ENCODE assay signal across 8 cellular contexts in the genomic region with DNA sequence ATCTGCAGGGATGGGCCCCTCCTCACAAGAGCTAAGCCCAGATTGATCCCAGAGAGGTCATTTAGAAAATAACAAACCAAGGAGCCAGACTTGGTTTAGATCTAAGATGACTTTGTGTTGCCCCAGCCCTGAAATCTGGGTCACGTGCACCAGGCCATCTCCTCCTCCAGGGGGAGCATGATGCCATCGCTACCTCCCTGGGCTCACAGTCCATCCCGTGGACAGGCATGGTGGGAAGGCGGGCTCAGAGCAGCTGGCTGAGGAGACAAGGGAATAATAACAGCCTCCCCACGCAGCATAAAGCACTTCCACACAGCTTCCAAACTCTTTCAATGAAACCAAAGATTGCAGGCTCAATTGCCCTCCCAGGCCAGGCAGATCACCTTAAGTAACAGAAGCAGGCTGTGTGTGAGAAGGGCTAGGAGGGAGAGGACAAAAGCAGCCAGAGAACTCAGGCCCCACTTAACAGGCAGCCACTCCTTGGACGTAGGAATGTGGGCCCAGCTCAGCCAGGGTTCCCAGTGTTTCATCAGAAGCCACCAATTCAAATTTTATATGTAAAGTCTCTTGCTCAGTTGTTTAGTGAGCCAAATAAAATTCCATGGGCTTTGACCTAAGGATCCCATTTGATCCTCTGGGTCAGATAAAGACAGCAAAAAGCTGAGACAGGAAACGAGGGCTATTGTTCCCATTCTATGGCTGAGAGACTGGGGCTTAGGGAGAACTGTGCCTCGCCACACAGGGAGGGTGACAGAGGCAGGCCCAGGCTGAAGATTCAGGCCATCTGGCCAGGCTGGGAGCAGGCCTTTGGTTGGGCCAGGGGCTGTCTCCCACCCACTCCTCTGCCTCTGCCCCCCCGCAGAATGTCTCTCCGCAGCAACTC.
A peak's percentile ranks its signal among the peaks of the same experiment; 100 is the strongest.
DNase-seq lines count a peak whose midpoint lies in the region; ATAC-seq, FAIRE-seq and TF ChIP-seq lines count a peak whose summit lies in the region.

No MANE protein-coding gene starts in this region.

- H3K27ac ChIP-seq in A549, result peak overlapping the region in 1 of 2 experiments; percentile 40; a peak in 1 of 6 replicates
- no peak overlapping the region for H3K27ac ChIP-seq in HepG2 (ENCODE audit: extremely low read length, insufficient read depth, low read length)
- no peak overlapping the region for H3K27ac ChIP-seq in uterus

- peak; percentile 52 to 96 for DNase-seq in A549 (ENCODE audit: low read depth in 1 of 2, low spot score in 1 of 2)
- DNase-seq in ELR (ENCODE audit: low read depth), result peak; percentile 66
- peak; percentile 74 for DNase-seq in NCI-H2171 treated with DMSO at 0.1 percent for 48 hours (lab: John Stamatoyannopoulos, UW)
- DNase-seq in cardiac fibroblast (ENCODE audit: low read depth in 2 of 2), result peak; percentile 54 to 65
- peak; percentile 50 for DNase-seq in HepG2 (ENCODE audit: low spot score)
- DNase-seq in uterus, result peak; percentile 47 to 49
- no peak for DNase-seq in amniotic stem cell (lab: John Stamatoyannopoulos, UW)
- DNase-seq in NOMO-1 treated with DMSO at 0.1 percent for 48 hours (lab: John Stamatoyannopoulos, UW; ENCODE audit: unreplicated experiment), result no peak

- no peak overlapping the region for H3K4me3 ChIP-seq in A549
- H3K4me3 ChIP-seq in cardiac fibroblast (replicated peaks in 1 of 2; ENCODE audit: low read depth in 2 of 2, low read length in 2 of 2), result no peak overlapping the region
- H3K4me3 ChIP-seq in HepG2 (replicated peaks in 1 of 3; ENCODE audit: insufficient read depth in 1 of 3, low read depth in 2 of 3, low read length in 3 of 3), result no peak overlapping the region
- no peak overlapping the region for H3K4me3 ChIP-seq in uterus

- peaks cover 0 to 5% of the 10 kb centered on the region in 2 experiments; a peak in 2 of 5 replicates for H3K27me3 ChIP-seq in HepG2 (ENCODE audit: control insufficient read depth in 1 of 2, insufficient read depth in 2 of 2, low read length in 2 of 2)
- no peaks in the 10 kb centered on the region for H3K27me3 ChIP-seq in uterus

- intact Hi-C loops in HepG2 (cut with micrococcal nuclease; ENCODE audit: unreplicated experiment) (loop anchor here (1.0 kb wide), 1 partner anchor 12 kb away; no protein-coding TSS in a partner anchor), uterus (cut with DNase I; ENCODE audit: low total_unique reads) (no loop called here)

- H3K9ac ChIP-seq in HepG2 (ENCODE audit: insufficient read depth, low read depth, low read length), result no peak overlapping the region

- no peaks in the 10 kb centered on the region for H4K20me1 ChIP-seq in HepG2 (ENCODE audit: insufficient read depth, low read length)

- ATAC-seq in A549 (peak; percentile 84 to 97), HepG2 (peak; percentile 97)

- CTCF ChIA-PET in A549 (lab: Yijun Ruan, JAX) (interaction anchor here (0.6 to 15.7 kb wide), 14 partner anchors 8 to 168 kb away, joined by 3 to 182 read pairs (median 4); no protein-coding TSS in a partner anchor), HepG2 (lab: Yijun Ruan, JAX; ENCODE audit: low intra/inter-chr PET ratio, low total read pairs) (interaction anchor here (1.7 kb wide), 1 partner anchor 13 kb away, joined by 14 read pairs; no protein-coding TSS in a partner anchor)

- TF ChIP-seq RAD21 in A549 (conservative IDR thresholded peaks at IDR 0.05 in 1 of 2, IDR thresholded peaks at IDR 0.05 in 1 of 2), result peak in 1 of 2 experiments; percentile 34; a peak in 1 of 5 replicates
- 0 out of 2 replicates have a peak, but pooled peaks have one; percentile 31 for TF ChIP-seq RAD21 in HepG2 (CRISPR knock-in tag; IDR thresholded peaks at IDR 0.05)

- POLR2A ChIA-PET in A549 (lab: Yijun Ruan, JAX) (no interaction called here), HepG2 (lab: Yijun Ruan, JAX) (no interaction called here)

- 52% methylated on average over 10 of the region's 10 CpGs for WGBS in A549 (ENCODE audit: missing lambda C conversion rate)
- WGBS in HepG2 (ENCODE audit: low lambda C conversion rate), result 38% methylated on average over 6 of the region's 10 CpGs

- TF ChIP-seq EP300 in A549 (IDR thresholded peaks at IDR 0.05) (no peak), HepG2 (IDR thresholded peaks at IDR 0.05; ENCODE audit: low read depth in 2 of 2, low read length in 2 of 2) (no peak), HepG2 (CRISPR knock-in tag; IDR thresholded peaks at IDR 0.05; ENCODE audit: borderline replicate concordance) (no peak)

- H3K4me1 ChIP-seq in A549 (no peaks in the 10 kb centered on the region), HepG2 (ENCODE audit: insufficient read depth, low read length) (no peaks in the 10 kb centered on the region), uterus (no peaks in the 10 kb centered on the region)

- H3K36me3 ChIP-seq in HepG2 (replicated peaks in 1 of 2; ENCODE audit: control insufficient read depth in 1 of 2, insufficient read depth in 2 of 2, low read length in 2 of 2) (no peaks in the 10 kb centered on the region), uterus (no peaks in the 10 kb centered on the region)

- H3K4me2 ChIP-seq in A549 (no peak overlapping the region), HepG2 (ENCODE audit: low read depth, low read length) (peak overlapping the region; percentile 40; the same call in 1 of the 2 replicates)

- no TSS peak for BruUV-seq in HepG2 (replicated peaks; lab: Mats Ljungman, UMichigan)

- FAIRE-seq in A549 (lab: Jason Lieb, UNC) (peak; percentile 28), HepG2 (lab: Jason Lieb, UNC) (peak; percentile 91)

- H3K9me3 ChIP-seq in A549, result no peaks in the 10 kb centered on the region
- H3K9me3 ChIP-seq in HepG2 (ENCODE audit: low read length), result no peaks in the 10 kb centered on the region
- H3K9me3 ChIP-seq in uterus, result no peaks in the 10 kb centered on the region

- no peaks in the 10 kb centered on the region for H3K79me2 ChIP-seq in HepG2 (ENCODE audit: insufficient read depth, low read length)

- in situ Hi-C loops in HepG2 (cut with HindIII; ENCODE audit: extremely low pct_ligation_motif_present, low pct_unique_long_range_greater_than_20kb), result no loop called here

- no peak for TF ChIP-seq POLR2A in A549 (IDR thresholded peaks at IDR 0.05; ENCODE audit: low read length)
- TF ChIP-seq POLR2A in HepG2 (IDR thresholded peaks at IDR 0.05; ENCODE audit: insufficient read depth in 1 of 2, low read depth in 2 of 2, low read length in 2 of 2), result no peak
- TF ChIP-seq POLR2A in uterus (IDR thresholded peaks at IDR 0.05), result no peak

- no peak overlapping the region for H2AFZ ChIP-seq in HepG2 (ENCODE audit: low read length)

- TF ChIP-seq CTCF in A549 (IDR thresholded peaks at IDR 0.05) (peak; percentile 47), cardiac fibroblast (IDR thresholded peaks at IDR 0.05; ENCODE audit: low read depth, low read length) (peak; percentile 63), HepG2 (CRISPR knock-in tag; IDR thresholded peaks at IDR 0.05) (peak; percentile 76), uterus (IDR thresholded peaks at IDR 0.05) (peak; percentile 39 to 68 (median 56))

TF ChIP-seq in A549, 52 proteins besides CTCF, POLR2A, EP300 and RAD21:
- TF ChIP-seq, protein P1, sequence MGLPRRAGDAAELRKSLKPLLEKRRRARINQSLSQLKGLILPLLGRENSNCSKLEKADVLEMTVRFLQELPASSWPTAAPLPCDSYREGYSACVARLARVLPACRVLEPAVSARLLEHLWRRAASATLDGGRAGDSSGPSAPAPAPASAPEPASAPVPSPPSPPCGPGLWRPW (IDR thresholded peaks at IDR 0.05), result no peak
- TF ChIP-seq, protein P2, sequence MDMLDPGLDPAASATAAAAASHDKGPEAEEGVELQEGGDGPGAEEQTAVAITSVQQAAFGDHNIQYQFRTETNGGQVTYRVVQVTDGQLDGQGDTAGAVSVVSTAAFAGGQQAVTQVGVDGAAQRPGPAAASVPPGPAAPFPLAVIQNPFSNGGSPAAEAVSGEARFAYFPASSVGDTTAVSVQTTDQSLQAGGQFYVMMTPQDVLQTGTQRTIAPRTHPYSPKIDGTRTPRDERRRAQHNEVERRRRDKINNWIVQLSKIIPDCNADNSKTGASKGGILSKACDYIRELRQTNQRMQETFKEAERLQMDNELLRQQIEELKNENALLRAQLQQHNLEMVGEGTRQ (IDR thresholded peaks at IDR 0.05), result peak; percentile 71
- TF ChIP-seq SMC3 (IDR thresholded peaks at IDR 0.05), result peak; percentile 17; the same call in 2 of the 3 replicates
- TF ChIP-seq NR3C1 (IDR thresholded peaks at IDR 0.05), result no peak
- no peak for TF ChIP-seq FOSL2 (IDR thresholded peaks at IDR 0.05)
- no peak for TF ChIP-seq FOSL2 (CRISPR knock-in tag; IDR thresholded peaks at IDR 0.05)
- TF ChIP-seq, protein P3, sequence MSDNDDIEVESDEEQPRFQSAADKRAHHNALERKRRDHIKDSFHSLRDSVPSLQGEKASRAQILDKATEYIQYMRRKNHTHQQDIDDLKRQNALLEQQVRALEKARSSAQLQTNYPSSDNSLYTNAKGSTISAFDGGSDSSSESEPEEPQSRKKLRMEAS (IDR thresholded peaks at IDR 0.05), result peak; percentile 46; the same call in 1 of the 2 replicates
- TF ChIP-seq BHLHE40 (IDR thresholded peaks at IDR 0.05; ENCODE audit: low read depth, low read length), result peak; percentile 57; the same call in 1 of the 2 replicates

Comparison
In these comparisons a context has a peak if more than half of its experiments do, and no peak if none do; other contexts are left out.
1. DNase-seq: peak in A549 (2 of 2), ELR (single experiment), NCI-H2171 treated with DMSO at 0.1 percent for 48 hours (single experiment), cardiac fibroblast (2 of 2), HepG2 (single experiment) and uterus (2 of 2); none in amniotic stem cell (single experiment) and NOMO-1 treated with DMSO at 0.1 percent for 48 hours (single experiment).
2. Peak in every context shown above with its lines, with median percentiles within 50 percentile points of each other: CTCF ChIP-seq.